ENCODE assay signal across 1 cellular context in genomic region chr12:50923361-50924130, GRCh38.
TF ChIP-seq lines count a peak whose summit lies in the region.

No MANE protein-coding gene starts in this region.

TF ChIP-seq in GM12878, 131 proteins besides CTCF, POLR2A, EP300 and RAD21:
- peak; percentile 8 for TF ChIP-seq SKIL (IDR thresholded peaks at IDR 0.05; ENCODE audit: low read depth, poor library complexity, severe bottlenecking)
- no peak for TF ChIP-seq IKZF1 (conservative IDR thresholded peaks at IDR 0.05)
